18 cellular contexts compared by ENCODE assay signal in the genomic region with DNA sequence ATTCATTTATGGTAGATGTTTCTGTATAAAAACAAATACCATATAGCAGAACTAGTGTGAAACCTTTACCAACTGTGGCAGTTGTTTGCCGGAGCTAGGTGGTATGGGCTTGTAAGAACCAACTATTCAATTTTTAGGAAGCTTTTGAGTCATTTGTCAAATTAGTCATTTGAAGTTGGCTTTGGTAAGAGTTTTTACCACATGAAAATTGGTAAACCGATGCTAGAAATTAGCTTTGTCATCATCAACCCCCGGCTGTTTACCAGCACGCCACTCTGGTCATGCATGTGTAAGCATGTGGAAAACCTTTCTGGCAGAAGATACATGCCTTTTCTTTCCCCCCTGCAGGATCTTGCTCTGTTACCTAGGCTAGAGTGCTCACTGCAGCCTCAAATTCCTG.
DNase-seq lines count a peak whose midpoint lies in the region; ATAC-seq lines count a peak whose summit lies in the region.
"Had no signal": no experiment of that assay in that cellular context is flagged by ENCODE, and none has a peak within 500 bp of the region (broad histone marks: within the 10 kb centered on the region; RNA-seq: fewer than 3 reads in every experiment).

No MANE protein-coding gene starts in this region.

- DNase-seq in activated CD4-positive, alpha-beta T cell treated with anti-CD3 and anti-CD28 coated beads for 48 hours, result peak; percentile 39
- DNase-seq in activated CD4-positive, alpha-beta T cell treated with anti-CD3 and anti-CD28 coated beads, Interleukin-2, amount 50 U/mL, for 1 hour, result no peak
- peak; percentile 36 for DNase-seq in stimulated activated CD4-positive, alpha-beta T cell treated with anti-CD3 and anti-CD28 coated beads, Interleukin-1b, Interleukin-23, amount 100 ng/mL, for 48 hours
- no peak for DNase-seq in stimulated activated CD4-positive, alpha-beta T cell treated with anti-CD3 and anti-CD28 coated beads, Interleukin-4, amount 100 ng/mL, for 24 hours
- peak; percentile 34 to 61 for DNase-seq in activated T-cell treated with anti-CD3 and anti-CD28 coated beads, Interleukin-2, amount 50 U/mL, for 72 hours
- DNase-seq in D341Med (ENCODE audit: low spot score) (no peak), DMS 273 treated with DMSO at 0.1 percent for 48 hours (lab: John Stamatoyannopoulos, UW) (no peak)
- DNase-seq: EL, GF-D8, KG1, NCI-H1417, NCI-H1694 treated with DMSO at 0.1 percent for 48 hours, NCI-H2081 treated with DMSO at 0.1 percent for 48 hours, NCI-H2171 treated with DMSO at 0.1 percent for 48 hours, NCI-H524 treated with DMSO at 0.1 percent for 48 hours, NCI-H82, SIG-M5 had no signal

- H3K4me3 Mint-ChIP-seq in activated T-cell treated with anti-CD3 and anti-CD28 coated beads, Interleukin-2, amount 50 U/mL, for 72 hours, result no peak overlapping the region

- H3K9me3 Mint-ChIP-seq in activated T-cell treated with anti-CD3 and anti-CD28 coated beads, Interleukin-2, amount 50 U/mL, for 72 hours, result peaks cover 5% of the 10 kb centered on the region in 2 donors

- no peaks in the 10 kb centered on the region for H3K27me3 Mint-ChIP-seq in activated T-cell treated with anti-CD3 and anti-CD28 coated beads, Interleukin-2, amount 50 U/mL, for 72 hours (ENCODE audit: low read depth)

- H3K27ac Mint-ChIP-seq in activated T-cell treated with anti-CD3 and anti-CD28 coated beads, Interleukin-2, amount 50 U/mL, for 72 hours, result no peak overlapping the region

- peaks cover 73% of the 10 kb centered on the region for H3K4me1 Mint-ChIP-seq in activated T-cell treated with anti-CD3 and anti-CD28 coated beads, Interleukin-2, amount 50 U/mL, for 72 hours (ENCODE audit: low read depth)

- H3K36me3 Mint-ChIP-seq in activated T-cell treated with anti-CD3 and anti-CD28 coated beads, Interleukin-2, amount 50 U/mL, for 72 hours (ENCODE audit: insufficient read depth in 2 of 2), result peaks cover 13 to 44% of the 10 kb centered on the region in 2 donors

- peak; percentile 84 to 86 for ATAC-seq in activated T-cell treated with anti-CD3 and anti-CD28 coated beads, Interleukin-2, amount 50 U/mL, for 72 hours (replicated peaks in 1 of 2)
- ATAC-seq: Panc1 had no signal

Comparison
In these comparisons a context has a peak if more than half of its experiments do, and no peak if none do; other contexts are left out.
1. DNase-seq: peak in activated CD4-positive, alpha-beta T cell treated with anti-CD3 and anti-CD28 coated beads for 48 hours (single experiment), stimulated activated CD4-positive, alpha-beta T cell treated with anti-CD3 and anti-CD28 coated beads, Interleukin-1b, Interleukin-23, amount 100 ng/mL, for 48 hours (single experiment) and activated T-cell treated with anti-CD3 and anti-CD28 coated beads, Interleukin-2, amount 50 U/mL, for 72 hours (2 of 2); none in activated CD4-positive, alpha-beta T cell treated with anti-CD3 and anti-CD28 coated beads, Interleukin-2, amount 50 U/mL, for 1 hour (single experiment), stimulated activated CD4-positive, alpha-beta T cell treated with anti-CD3 and anti-CD28 coated beads, Interleukin-4, amount 100 ng/mL, for 24 hours (single experiment), D341Med (single experiment) and DMS 273 treated with DMSO at 0.1 percent for 48 hours (single experiment).